In the genomic region with DNA sequence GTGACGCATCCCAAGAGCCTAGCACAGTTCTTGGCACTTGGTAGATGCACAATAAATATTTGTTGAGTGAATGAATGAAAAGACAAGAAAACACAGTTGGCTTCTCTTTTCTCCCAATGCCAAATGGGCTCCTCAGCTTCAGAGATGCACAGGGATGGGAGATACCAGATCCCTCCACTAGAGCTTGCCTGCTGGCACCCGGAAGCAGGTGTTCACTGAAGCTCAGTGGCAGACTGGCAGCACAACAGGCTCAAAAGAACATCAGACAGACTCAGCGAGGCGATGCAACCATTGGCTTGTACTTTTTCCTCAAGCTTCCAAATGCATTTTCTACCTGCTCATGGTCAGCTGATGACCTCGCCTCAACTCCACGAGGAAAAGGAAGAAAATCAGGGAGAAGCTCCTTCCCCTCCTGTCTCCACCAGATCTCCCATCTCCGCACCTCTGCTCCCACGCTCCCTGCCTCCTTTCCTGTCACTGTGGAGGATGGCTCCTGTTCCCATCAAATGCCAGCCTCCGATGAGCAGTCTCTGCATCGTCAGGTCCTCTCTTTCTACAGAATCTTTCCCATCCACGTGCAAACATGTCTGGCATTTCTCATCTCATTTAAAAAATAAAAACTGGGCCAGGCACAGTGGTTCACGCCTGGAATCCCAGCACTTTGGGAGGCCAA, we compare ENCODE assay signal across 11 cellular contexts.
DNase-seq lines count a peak whose midpoint lies in the region; ATAC-seq and TF ChIP-seq lines count a peak whose summit lies in the region.
"Had no signal": no experiment of that assay in that cellular context is flagged by ENCODE, and none has a peak within 500 bp of the region (broad histone marks: within the 10 kb centered on the region; RNA-seq: fewer than 3 reads in every experiment).

No MANE protein-coding gene starts in this region.

- H3K27ac ChIP-seq in DND-41 (ENCODE audit: low read length) (no peak overlapping the region), cingulate gyrus (ENCODE audit: low read depth, low read length) (peak overlapping the region; percentile 54)
- H3K27ac ChIP-seq: thoracic aorta had no signal

- H3K27me3 ChIP-seq in DND-41 (ENCODE audit: insufficient read depth, low read length, poor library complexity), result no peaks in the 10 kb centered on the region

- TF ChIP-seq CTCF in DND-41 (IDR thresholded peaks at IDR 0.05; ENCODE audit: borderline replicate concordance, extremely low read depth, low read length, poor library complexity, severe bottlenecking), result peak; percentile 33

- H3K9me3 ChIP-seq in DND-41 (ENCODE audit: insufficient read depth, low read length, severe bottlenecking), result no peaks in the 10 kb centered on the region
- H3K9me3 ChIP-seq: thoracic aorta had no signal

- no peaks in the 10 kb centered on the region for H3K4me1 ChIP-seq in DND-41 (ENCODE audit: insufficient read depth, low read length)

- peak; percentile 60 for DNase-seq in 8988T
- DNase-seq in DND-41, result peak; percentile 35
- peak; percentile 24 for DNase-seq in NCI-H345 treated with DMSO at 0.1 percent for 48 hours (lab: John Stamatoyannopoulos, UW; ENCODE audit: unreplicated experiment)
- no peak for DNase-seq in activated T-cell treated with anti-CD3 and anti-CD28 coated beads, Interleukin-2, amount 50 U/mL, for 48 hours
- DNase-seq in DMS114 treated with DMSO at 0.1 percent for 48 hours (lab: John Stamatoyannopoulos, UW; ENCODE audit: unreplicated experiment), result no peak
- DNase-seq: CD8-positive, alpha-beta memory T cell; stimulated activated CD4-positive, alpha-beta T cell treated with anti-CD3 and anti-CD28 coated beads, Interleukin-4, amount 100 ng/mL, for 1 hour had no signal

- H3K4me3 ChIP-seq in DND-41 (ENCODE audit: low read depth in 1 of 2, low read length in 2 of 2), result no peak overlapping the region
- H3K4me3 ChIP-seq: thoracic aorta had no signal

- ATAC-seq in DND-41 (ENCODE audit: insufficient read depth, low read depth), result peak; percentile 80
- no peak for ATAC-seq in HG03378 (IDR thresholded peaks at IDR 0.05; ENCODE audit: unreplicated experiment)
- no peak for ATAC-seq in HG03439 (IDR thresholded peaks at IDR 0.05; ENCODE audit: unreplicated experiment)

- no peaks in the 10 kb centered on the region for H4K20me1 ChIP-seq in DND-41 (ENCODE audit: insufficient read depth, low read length)

- H2AFZ ChIP-seq in DND-41 (ENCODE audit: low read depth, low read length), result 0 out of 2 replicates have a peak overlapping the region, but pooled peaks have one; percentile 13

- H3K9ac ChIP-seq in DND-41 (ENCODE audit: low read depth, low read length), result no peak overlapping the region

- no peaks in the 10 kb centered on the region for H3K79me2 ChIP-seq in DND-41 (ENCODE audit: insufficient read depth, low read length)

- no peaks in the 10 kb centered on the region for H3K36me3 ChIP-seq in DND-41 (ENCODE audit: insufficient read depth, low read length)
- H3K36me3 ChIP-seq: thoracic aorta had no signal

- no peak overlapping the region for H3K4me2 ChIP-seq in DND-41 (ENCODE audit: insufficient read depth, low read length)

Comparison
In these comparisons a context has a peak if more than half of its experiments do, and no peak if none do; other contexts are left out.
1. DNase-seq: peak in 8988T (single experiment), DND-41 (single experiment) and NCI-H345 treated with DMSO at 0.1 percent for 48 hours (single experiment); none in activated T-cell treated with anti-CD3 and anti-CD28 coated beads, Interleukin-2, amount 50 U/mL, for 48 hours (0 of 2) and DMS114 treated with DMSO at 0.1 percent for 48 hours (single experiment).